8 cellular contexts compared by ENCODE assay signal in genomic region chr19:48624067-48624594, GRCh38. TPM values are rescaled to one million over a fixed set of nuclear protein-coding genes. Genes with fewer than 3 reads are reported as not detected.
DNase-seq lines count a peak whose midpoint lies in the region; ATAC-seq, FAIRE-seq and TF ChIP-seq lines count a peak whose summit lies in the region.

No MANE protein-coding gene starts in this region.

- H3K9ac ChIP-seq in subcutaneous abdominal adipose tissue (ENCODE audit: low read length in 5 of 5) = peak overlapping the region in 3 of 5 donors; percentile 34 to 76 (median 65)

- H3K4me1 ChIP-seq in SJSA1 (replicated peaks) (peaks cover 18% of the 10 kb centered on the region), neutrophil (ENCODE audit: control insufficient read depth in 1 of 2, insufficient read depth in 1 of 2, low read depth in 1 of 2, low read length in 1 of 2) (peaks cover 23 to 24% of the 10 kb centered on the region in 2 experiments), subcutaneous abdominal adipose tissue (ENCODE audit: control insufficient read depth in 5 of 5, insufficient read depth in 5 of 5, low read length in 5 of 5) (peaks cover 7 to 57% (median 37%) of the 10 kb centered on the region in 5 donors)

- peaks cover 14% of the 10 kb centered on the region for H3K36me3 ChIP-seq in SJSA1
- H3K36me3 ChIP-seq in neutrophil = peaks cover 12% of the 10 kb centered on the region
- H3K36me3 ChIP-seq in subcutaneous abdominal adipose tissue (ENCODE audit: control insufficient read depth in 5 of 5, insufficient read depth in 5 of 5, low read length in 5 of 5) = peaks cover 0 to 11% (median 2%) of the 10 kb centered on the region in 5 donors

- peak; percentile 36 for TF ChIP-seq CTCF in neutrophil (IDR thresholded peaks at IDR 0.05)

- H3K27ac ChIP-seq in SJSA1 (peak overlapping the region; percentile 28), neutrophil (peak overlapping the region; percentile 67), subcutaneous abdominal adipose tissue (ENCODE audit: low read depth, low read length) (peak overlapping the region; percentile 65)

- H3K9me3 ChIP-seq in SJSA1 (replicated peaks) (no peaks in the 10 kb centered on the region), neutrophil (no peaks in the 10 kb centered on the region), subcutaneous abdominal adipose tissue (ENCODE audit: control insufficient read depth in 5 of 5, low read length in 5 of 5) (no peaks in the 10 kb centered on the region)

- in situ Hi-C loops in Caki2 (cut with HindIII; ENCODE audit: low pct_unique_long_range_greater_than_20kb, low sequenced_read_pairs) = no loop called here

- H3K27me3 ChIP-seq in SJSA1 (replicated peaks) = no peaks in the 10 kb centered on the region
- H3K27me3 ChIP-seq in neutrophil = no peaks in the 10 kb centered on the region
- no peaks in the 10 kb centered on the region for H3K27me3 ChIP-seq in subcutaneous abdominal adipose tissue (ENCODE audit: control insufficient read depth in 5 of 5, insufficient read depth in 4 of 5, low read length in 5 of 5)

- peak overlapping the region; percentile 43 for H3K4me3 ChIP-seq in SJSA1
- peak overlapping the region; percentile 43 to 58 for H3K4me3 ChIP-seq in neutrophil (ENCODE audit: low read depth in 1 of 2, low read length in 1 of 2)
- peak overlapping the region; percentile 53 to 64 (median 60) for H3K4me3 ChIP-seq in subcutaneous abdominal adipose tissue (ENCODE audit: low read depth in 1 of 5, low read length in 5 of 5)

- no peak for FAIRE-seq in frontal cortex (lab: Jason Lieb, UNC)

- DNase-seq in Caki2 (ENCODE audit: low read depth) (peak; percentile 96), LHCN-M2 (ENCODE audit: low read depth) (peak; percentile 96), SJSA1 (ENCODE audit: low read depth in 1 of 2, low spot score in 2 of 2) (peak; percentile 96 to 99), frontal cortex (ENCODE audit: low spot score in 2 of 2) (peak; percentile 91 to 95)
- DNase-seq in activated naive CD4-positive, alpha-beta T cell treated with anti-CD3 and anti-CD28 coated beads, Interleukin-2, amount 50 U/mL, for 16 hours = peak; percentile 99

- ATAC-seq in GM21529 (IDR thresholded peaks at IDR 0.05; ENCODE audit: unreplicated experiment) = peak; percentile 68

RNA-seq across cellular contexts. Expression of gene SPHK2, which starts 4.8 kb away (rescaled TPM):
- total RNA-seq in Caki2 (2014; rRNA removed; shearing (Covaris generic); ENCODE audit: low replicate concordance) = 3.6 and 4.8 TPM in 2 replicates
- total RNA-seq in LHCN-M2 (2014; rRNA removed) (13.3 and 16.2 TPM in 2 replicates), frontal cortex (6.9 TPM)
- 13.0 TPM for polyA plus RNA-seq in LHCN-M2 (2012)
- total RNA-seq in SJSA1 (2014; rRNA removed; shearing (Covaris generic)) = 7.1 and 8.8 TPM in 2 replicates

RNA-seq across cellular contexts. Expression of gene RPL18, which starts 5.2 kb away (rescaled TPM):
- 2,144 and 2,176 TPM in 2 replicates for total RNA-seq in Caki2 (2014; rRNA removed; shearing (Covaris generic); ENCODE audit: low replicate concordance)
- total RNA-seq in LHCN-M2 (2014; rRNA removed) = 1,651 and 2,205 TPM in 2 replicates
- polyA plus RNA-seq in LHCN-M2 (2012) = 2,831 TPM
- 1,668 and 2,023 TPM in 2 replicates for total RNA-seq in SJSA1 (2014; rRNA removed; shearing (Covaris generic))
- total RNA-seq in frontal cortex = 1,742 TPM

RNA-seq across cellular contexts. Expression of gene FAM83E, which starts 9.3 kb away (rescaled TPM):
- total RNA-seq in Caki2 (2014; rRNA removed; shearing (Covaris generic); ENCODE audit: low replicate concordance) = not detected in 2 replicates
- total RNA-seq in LHCN-M2 (2014; rRNA removed) (not detected in 2 replicates), frontal cortex (0.41 TPM)
- polyA plus RNA-seq in LHCN-M2 (2012) = not detected
- total RNA-seq in SJSA1 (2014; rRNA removed; shearing (Covaris generic)) = 0.11 TPM in 1 of 2 replicates, not detected in the other

RNA-seq across cellular contexts. Expression of gene DBP, which starts 13.0 kb away (rescaled TPM):
- total RNA-seq in Caki2 (2014; rRNA removed; shearing (Covaris generic); ENCODE audit: low replicate concordance) = 6.2 and 15.1 TPM in 2 replicates
- total RNA-seq in LHCN-M2 (2014; rRNA removed) (2.9 and 4.8 TPM in 2 replicates), frontal cortex (4.9 TPM)
- 4.2 TPM for polyA plus RNA-seq in LHCN-M2 (2012)
- 2.2 and 2.7 TPM in 2 replicates for total RNA-seq in SJSA1 (2014; rRNA removed; shearing (Covaris generic))

RNA-seq across cellular contexts. Expression of gene SPACA4, which starts 17.6 kb away (rescaled TPM):
- not detected in 2 replicates for total RNA-seq in Caki2 (2014; rRNA removed; shearing (Covaris generic); ENCODE audit: low replicate concordance)
- total RNA-seq in LHCN-M2 (2014; rRNA removed) = not detected in 2 replicates
- polyA plus RNA-seq in LHCN-M2 (2012) = not detected
- total RNA-seq in SJSA1 (2014; rRNA removed; shearing (Covaris generic)) = not detected in 2 replicates
- total RNA-seq in frontal cortex = not detected

Comparison
In these comparisons a context has a peak if more than half of its experiments do, and no peak if none do; other contexts are left out.
1. Peak in every context shown above with its lines: DNase-seq, ATAC-seq, H3K4me3 ChIP-seq and H3K27ac ChIP-seq.